In the genomic region with DNA sequence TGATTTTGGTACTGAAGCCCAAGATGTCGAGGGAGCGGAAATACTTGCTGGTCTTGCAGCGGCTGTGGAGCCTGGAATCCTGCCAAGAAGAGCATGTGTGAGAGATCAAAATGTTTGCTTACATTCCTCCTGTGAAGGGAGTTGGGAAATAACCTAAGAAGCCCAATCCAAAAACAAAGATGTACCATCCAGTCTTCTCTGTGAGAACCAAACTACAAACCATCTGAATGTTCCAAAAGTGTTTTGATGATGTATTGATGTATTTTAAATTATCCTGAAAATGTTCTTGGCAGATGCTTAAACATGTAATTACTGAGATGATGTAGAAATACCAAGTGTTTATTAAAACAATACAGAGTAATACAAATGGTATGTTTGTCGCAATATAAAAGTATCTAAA, we compare ENCODE assay signal across 10 cellular contexts. TPM values are rescaled to one million over a fixed set of nuclear protein-coding genes. Genes with fewer than 3 reads are reported as not detected.
DNase-seq lines count a peak whose midpoint lies in the region; ATAC-seq and TF ChIP-seq lines count a peak whose summit lies in the region.
"Had no signal": no experiment of that assay in that cellular context is flagged by ENCODE, and none has a peak within 500 bp of the region (broad histone marks: within the 10 kb centered on the region; RNA-seq: fewer than 3 reads in every experiment).

No MANE protein-coding gene starts in this region.

- H3K9ac ChIP-seq in SK-N-SH: no peak overlapping the region
- H3K9ac ChIP-seq: BLaER1 treated with 17β-estradiol and CSF1 and Interleukin-3, amounts not matched to agents 10 nM and 100 nM had no signal

- H3K9me2 ChIP-seq in SK-N-SH: no peaks in the 10 kb centered on the region

- H3F3A ChIP-seq in SK-N-SH (replicated peaks; ENCODE audit: insufficient read depth): peaks cover 3% of the 10 kb centered on the region

- no peak for DNase-seq in SK-N-SH
- peak; percentile 99 for DNase-seq in choroid plexus epithelial cell (ENCODE audit: low read depth)
- peak; percentile 68 to 76 (median 71) for DNase-seq in right lobe of liver
- peak; percentile 86 to 91 for DNase-seq in aorta
- DNase-seq in stimulated activated effector memory CD8-positive, alpha-beta T cell treated with anti-CD3 and anti-CD28 coated beads, Interleukin-12 subunit alpha, Interleukin-12 subunit beta, amount 100 ng/mL, for 72 hours (ENCODE audit: low spot score in 2 of 2): no peak
- DNase-seq in GM20000 (ENCODE audit: low spot score): no peak
- DNase-seq: NCI-H187 had no signal

- H2AFZ ChIP-seq in SK-N-SH (ENCODE audit: low read depth): no peak overlapping the region

- WGBS in SK-N-SH (ENCODE audit: low lambda C conversion rate): 13% methylated on average over 4 of the region's 4 CpGs
- WGBS in right lobe of liver (ENCODE audit: insufficient coverage, low coverage, low lambda C conversion rate, missing lambda C conversion rate): 29% methylated on average over 4 of the region's 4 CpGs
- 3 to 6% methylated on average over 4 of the region's 4 CpGs for WGBS in aorta, 2 donors

- H3K9me3 Mint-ChIP-seq in stimulated activated effector memory CD8-positive, alpha-beta T cell treated with anti-CD3 and anti-CD28 coated beads, Interleukin-12 subunit alpha, Interleukin-12 subunit beta, amount 100 ng/mL, for 72 hours: peaks cover 6% of the 10 kb centered on the region

- no peak overlapping the region for H3K4me2 ChIP-seq in SK-N-SH
- H3K4me2 ChIP-seq: BLaER1 treated with 17β-estradiol and CSF1 and Interleukin-3, amounts not matched to agents 10 nM and 100 nM had no signal

- H3K36me3 Mint-ChIP-seq in stimulated activated effector memory CD8-positive, alpha-beta T cell treated with anti-CD3 and anti-CD28 coated beads, Interleukin-12 subunit alpha, Interleukin-12 subunit beta, amount 100 ng/mL, for 72 hours: no peaks in the 10 kb centered on the region

- no peaks in the 10 kb centered on the region for H3K27me3 ChIP-seq in SK-N-SH (ENCODE audit: insufficient read depth)
- H3K27me3 ChIP-seq in right lobe of liver: no peaks in the 10 kb centered on the region
- H3K27me3 ChIP-seq in aorta (ENCODE audit: control insufficient read depth in 1 of 2, insufficient read depth in 2 of 2, low read length in 1 of 2): no peaks in the 10 kb centered on the region
- H3K27me3 ChIP-seq: BLaER1 treated with 17β-estradiol and CSF1 and Interleukin-3, amounts not matched to agents 10 nM and 100 nM had no signal

- H3K4me3 ChIP-seq in SK-N-SH (ENCODE audit: low read depth in 2 of 2, low read length in 1 of 2) (no peak overlapping the region), choroid plexus epithelial cell (ENCODE audit: low read depth, low read length) (no peak overlapping the region), right lobe of liver (no peak overlapping the region), aorta (ENCODE audit: low read length in 2 of 2) (no peak overlapping the region)
- H3K4me3 ChIP-seq: BLaER1 treated with 17β-estradiol and CSF1 and Interleukin-3, amounts not matched to agents 10 nM and 100 nM had no signal

- TF ChIP-seq CTCF in SK-N-SH (IDR thresholded peaks at IDR 0.05) (no peak), choroid plexus epithelial cell (conservative IDR thresholded peaks at IDR 0.05; ENCODE audit: low read depth, low read length) (no peak), right lobe of liver (IDR thresholded peaks at IDR 0.05) (no peak), GM20000 (IDR thresholded peaks at IDR 0.05; ENCODE audit: extremely low read depth, missing control alignments) (no peak)

- no peaks in the 10 kb centered on the region for H3K4me1 Mint-ChIP-seq in stimulated activated effector memory CD8-positive, alpha-beta T cell treated with anti-CD3 and anti-CD28 coated beads, Interleukin-12 subunit alpha, Interleukin-12 subunit beta, amount 100 ng/mL, for 72 hours

- H4K20me1 ChIP-seq in SK-N-SH (ENCODE audit: insufficient read depth): no peaks in the 10 kb centered on the region
- H4K20me1 ChIP-seq: BLaER1 treated with 17β-estradiol and CSF1 and Interleukin-3, amounts not matched to agents 10 nM and 100 nM had no signal

- ATAC-seq in SK-N-SH treated with all-trans-retinoic acid at 6 μM for 48 hours (no peak), right lobe of liver (peak in 3 of 4 donors; percentile 7 to 65 (median 19)), aorta (ENCODE audit: low FRiP score) (peak; percentile 86), HG03565 (IDR thresholded peaks at IDR 0.05; ENCODE audit: unreplicated experiment) (no peak)
- ATAC-seq in stimulated activated effector memory CD8-positive, alpha-beta T cell treated with anti-CD3 and anti-CD28 coated beads, Interleukin-12 subunit alpha, Interleukin-12 subunit beta, amount 100 ng/mL, for 72 hours: no peak

- no peak overlapping the region for H3K4me3 Mint-ChIP-seq in stimulated activated effector memory CD8-positive, alpha-beta T cell treated with anti-CD3 and anti-CD28 coated beads, Interleukin-12 subunit alpha, Interleukin-12 subunit beta, amount 100 ng/mL, for 72 hours

- H3K9me3 ChIP-seq in SK-N-SH (no peaks in the 10 kb centered on the region), right lobe of liver (no peaks in the 10 kb centered on the region), aorta (ENCODE audit: control insufficient read depth, low read length) (no peaks in the 10 kb centered on the region)

- H3K27ac ChIP-seq in SK-N-SH (ENCODE audit: low read depth in 2 of 2, low read length in 1 of 2) (no peak overlapping the region), right lobe of liver (no peak overlapping the region), aorta (ENCODE audit: low read depth in 1 of 2, low read length in 2 of 2) (peak overlapping the region in 1 of 2 donors; percentile 57)
- H3K27ac ChIP-seq: BLaER1 treated with 17β-estradiol and CSF1 and Interleukin-3, amounts not matched to agents 10 nM and 100 nM had no signal

- no peak for TF ChIP-seq POLR2A in right lobe of liver (IDR thresholded peaks at IDR 0.05)

- POLR2A ChIA-PET in SK-N-SH (lab: Yijun Ruan, JAX): no interaction called here

- no peak overlapping the region for H3K27ac Mint-ChIP-seq in stimulated activated effector memory CD8-positive, alpha-beta T cell treated with anti-CD3 and anti-CD28 coated beads, Interleukin-12 subunit alpha, Interleukin-12 subunit beta, amount 100 ng/mL, for 72 hours

- H3K36me3 ChIP-seq in SK-N-SH (replicated peaks in 1 of 2; ENCODE audit: control insufficient read depth in 1 of 2, insufficient read depth in 2 of 2, low read length in 1 of 2) (no peaks in the 10 kb centered on the region), right lobe of liver (no peaks in the 10 kb centered on the region), aorta (ENCODE audit: control insufficient read depth in 1 of 2, insufficient read depth in 2 of 2, low read length in 1 of 2) (no peaks in the 10 kb centered on the region)
- H3K36me3 ChIP-seq: BLaER1 treated with 17β-estradiol and CSF1 and Interleukin-3, amounts not matched to agents 10 nM and 100 nM had no signal

- intact Hi-C loops in right lobe of liver (cut with DNase I): no loop called here
- intact Hi-C loops in aorta (cut with DNase I): loop anchor here (2.0 to 5.0 kb wide), 3 partner anchors 94 to 101 kb away; no protein-coding TSS in a partner anchor

- no peaks in the 10 kb centered on the region; a peak in 2 of 4 replicates for H3K4me1 ChIP-seq in SK-N-SH (ENCODE audit: control insufficient read depth in 1 of 2, insufficient read depth in 2 of 2, low read depth in 1 of 2, low read length in 1 of 2)
- peaks cover 0 to 6% (median 0%) of the 10 kb centered on the region in 4 donors for H3K4me1 ChIP-seq in right lobe of liver
- peaks cover 1 to 4% of the 10 kb centered on the region in 2 donors for H3K4me1 ChIP-seq in aorta (ENCODE audit: control insufficient read depth in 1 of 2, insufficient read depth in 2 of 2, low read length in 2 of 2)
- H3K4me1 ChIP-seq: BLaER1 treated with 17β-estradiol and CSF1 and Interleukin-3, amounts not matched to agents 10 nM and 100 nM had no signal

- CTCF ChIA-PET in SK-N-SH (lab: Yijun Ruan, JAX): no interaction called here

- TF ChIP-seq EP300 in SK-N-SH (IDR thresholded peaks at IDR 0.05; ENCODE audit: borderline replicate concordance in 1 of 2, low read depth in 1 of 2, low read length in 1 of 2): no peak

- no peak for TF ChIP-seq RAD21 in SK-N-SH (IDR thresholded peaks at IDR 0.05; ENCODE audit: low read length)

- H3K79me2 ChIP-seq in SK-N-SH (ENCODE audit: insufficient read depth): no peaks in the 10 kb centered on the region

TF ChIP-seq in SK-N-SH, 30 proteins besides CTCF, POLR2A, EP300 and RAD21:
- TF ChIP-seq TCF12 (IDR thresholded peaks at IDR 0.05): peak; percentile 10; the same call in 1 of the 2 replicates
- no peak for TF ChIP-seq MEF2A (IDR thresholded peaks at IDR 0.05; ENCODE audit: borderline replicate concordance, low read depth)
- TF ChIP-seq NFIC (IDR thresholded peaks at IDR 0.05; ENCODE audit: borderline replicate concordance): peak; percentile 42; the same call in 1 of the 2 replicates

TF ChIP-seq in SK-N-SH treated with all-trans-retinoic acid at 6 μM for 48 hours, 23 proteins besides CTCF, POLR2A, EP300 and RAD21 (continues in another document):
- TF ChIP-seq PPARA (CRISPR knock-in tag; IDR thresholded peaks at IDR 0.05; ENCODE audit: borderline replicate concordance): no peak
- TF ChIP-seq TOX (CRISPR knock-in tag; IDR thresholded peaks at IDR 0.05; ENCODE audit: borderline replicate concordance): no peak
- TF ChIP-seq ZFP30 (CRISPR knock-in tag; IDR thresholded peaks at IDR 0.05): no peak

RNA-seq across cellular contexts. Expression of a gene that starts 10.1 kb away (rescaled TPM):
- polyA plus RNA-seq in SK-N-SH (2012; rRNA removed): not detected in 2 replicates
- polyA plus RNA-seq in SK-N-SH (2012; cell fraction: cytosol; rRNA removed): not detected in 2 replicates
- not detected in 2 replicates for polyA plus RNA-seq in SK-N-SH (2012; cell fraction: nucleus; rRNA removed)
- total RNA-seq in right lobe of liver: 100 to 1,000 TPM in 4 of 6 experiments, 10 to 100 TPM in 2; 72.1 to 676 (median 323) TPM
- total RNA-seq in aorta: 1 to 10 TPM; 2.7 to 3.5 TPM
- polyA plus RNA-seq in aorta: 1 to 10 TPM in 1 of 2 donors, under 1 TPM in 1; 0.67 to 1.6 TPM

RNA-seq across cellular contexts. Expression of a gene that starts 20.3 kb away (rescaled TPM):
- polyA plus RNA-seq in SK-N-SH (2012; rRNA removed) (not detected in 2 replicates), aorta (1,000 to 10,000 TPM in 1 of 2 donors, 100 to 1,000 TPM in 1; 517 to 4,880 TPM)
- not detected in 2 replicates for polyA plus RNA-seq in SK-N-SH (2012; cell fraction: cytosol; rRNA removed)
- not detected in 2 replicates for polyA plus RNA-seq in SK-N-SH (2012; cell fraction: nucleus; rRNA removed)
- total RNA-seq in right lobe of liver (1,000 to 10,000 TPM in 3 of 6 experiments, 100 to 1,000 TPM in 3; 531 to 4,444 (median 1,842) TPM), aorta (100 to 1,000 TPM; 502 to 753 TPM)

RNA-seq across cellular contexts. Expression of a gene that starts 51.6 kb away (rescaled TPM):
- polyA plus RNA-seq in SK-N-SH (2012; rRNA removed) (not detected in 2 replicates), aorta (10 to 100 TPM in 1 of 2 donors, 1 to 10 TPM in 1; 2.8 to 21.2 TPM)
- polyA plus RNA-seq in SK-N-SH (2012; cell fraction: cytosol; rRNA removed): 0.03 TPM in 1 of 2 replicates, not detected in the other
- polyA plus RNA-seq in SK-N-SH (2012; cell fraction: nucleus; rRNA removed): not detected in 2 replicates
- total RNA-seq in right lobe of liver (100 to 1,000 TPM; 187 to 684 (median 490) TPM), aorta (10 to 100 TPM in 1 of 2 donors, 1 to 10 TPM in 1; 3.4 to 11.7 TPM)

Comparison
In these comparisons a context has a peak if more than half of its experiments do, and no peak if none do; other contexts are left out.
1. DNase-seq: peak in choroid plexus epithelial cell (single experiment), right lobe of liver (3 of 3) and aorta (2 of 2); none in SK-N-SH (single experiment), stimulated activated effector memory CD8-positive, alpha-beta T cell treated with anti-CD3 and anti-CD28 coated beads, Interleukin-12 subunit alpha, Interleukin-12 subunit beta, amount 100 ng/mL, for 72 hours (0 of 2) and GM20000 (single experiment).
2. ATAC-seq: peak in right lobe of liver (3 of 4) and aorta (single experiment); none in SK-N-SH treated with all-trans-retinoic acid at 6 μM for 48 hours (single experiment), stimulated activated effector memory CD8-positive, alpha-beta T cell treated with anti-CD3 and anti-CD28 coated beads, Interleukin-12 subunit alpha, Interleukin-12 subunit beta, amount 100 ng/mL, for 72 hours (single experiment) and HG03565 (single experiment).
3. RNA of a gene that starts 10.1 kb away (total RNA-seq): 72.1 to 676 TPM in right lobe of liver; 2.7 to 3.5 TPM in aorta; every median in the first group is over 10 times any median in the second.
4. RNA of a gene that starts 51.6 kb away (total RNA-seq): 187 to 684 TPM in right lobe of liver; 3.4 to 11.7 TPM in aorta; every median in the first group is over 10 times any median in the second.
5. intact Hi-C loops: an anchor here in aorta (2.0 to 5.0 kb wide); none called in right lobe of liver.